In genomic region chr2:36348721-36349120, GRCh38 we compare ENCODE assay signal across 23 cellular contexts. TPM values are rescaled to one million over a fixed set of nuclear protein-coding genes. Genes with fewer than 3 reads are reported as not detected.
DNase-seq lines count a peak whose midpoint lies in the region; ATAC-seq, FAIRE-seq and TF ChIP-seq lines count a peak whose summit lies in the region.
"Had no signal": no experiment of that assay in that cellular context is flagged by ENCODE, and none has a peak within 500 bp of the region (broad histone marks: within the 10 kb centered on the region; RNA-seq: fewer than 3 reads in every experiment).

No MANE protein-coding gene starts in this region.

- no peak for TF ChIP-seq CTCF in HepG2 (CRISPR knock-in tag; IDR thresholded peaks at IDR 0.05)
- TF ChIP-seq CTCF in right lobe of liver (IDR thresholded peaks at IDR 0.05): no peak
- no peak for TF ChIP-seq CTCF in astrocyte (IDR thresholded peaks at IDR 0.05; ENCODE audit: insufficient read depth, low read depth, low read length)

- no peak overlapping the region for H3K4me3 Mint-ChIP-seq in astrocyte (ENCODE audit: unreplicated experiment)
- H3K4me3 Mint-ChIP-seq: CD4-positive, CD25-positive, alpha-beta regulatory T cell had no signal

- H3K36me3 Mint-ChIP-seq in astrocyte (ENCODE audit: low read depth, unreplicated experiment): no peaks in the 10 kb centered on the region
- H3K36me3 Mint-ChIP-seq: CD4-positive, CD25-positive, alpha-beta regulatory T cell; CD8-positive, alpha-beta memory T cell had no signal

- intact Hi-C loops in HepG2 (cut with micrococcal nuclease; ENCODE audit: unreplicated experiment) (no loop called here), right lobe of liver (cut with DNase I) (loop anchor here in 1 of 2 donors (10.0 kb wide), 1 partner anchor 316 kb away; no protein-coding TSS in a partner anchor)

- H3K27ac ChIP-seq in HepG2 (ENCODE audit: extremely low read length, insufficient read depth, low read length): no peak overlapping the region
- no peak overlapping the region for H3K27ac ChIP-seq in right lobe of liver
- H3K27ac ChIP-seq in astrocyte (ENCODE audit: low read depth, low read length): no peak overlapping the region

- no peak for TF ChIP-seq POLR2A in HepG2 (IDR thresholded peaks at IDR 0.05; ENCODE audit: insufficient read depth in 1 of 2, low read depth in 2 of 2, low read length in 2 of 2)
- no peak for TF ChIP-seq POLR2A in right lobe of liver (IDR thresholded peaks at IDR 0.05)

- POLR2A ChIA-PET in HepG2 (lab: Yijun Ruan, JAX): no interaction called here

- H3K27me3 Mint-ChIP-seq in astrocyte (ENCODE audit: low read depth, unreplicated experiment): no peaks in the 10 kb centered on the region

- H4K20me1 ChIP-seq in HepG2 (ENCODE audit: insufficient read depth, low read length): no peaks in the 10 kb centered on the region
- H4K20me1 ChIP-seq in astrocyte (ENCODE audit: insufficient read depth, low read length): no peaks in the 10 kb centered on the region

- H3K79me2 ChIP-seq in HepG2 (ENCODE audit: insufficient read depth, low read length) (no peaks in the 10 kb centered on the region), astrocyte (ENCODE audit: insufficient read depth, low read length) (peaks cover under 1% of the 10 kb centered on the region)

- H3K4me3 ChIP-seq in HepG2 (replicated peaks in 1 of 3; ENCODE audit: insufficient read depth in 1 of 3, low read depth in 2 of 3, low read length in 3 of 3) (no peak overlapping the region), right lobe of liver (no peak overlapping the region), astrocyte (ENCODE audit: insufficient read depth, low read depth, low read length) (no peak overlapping the region)

- no peak overlapping the region for H2AFZ ChIP-seq in HepG2 (ENCODE audit: low read length)
- H2AFZ ChIP-seq in astrocyte (ENCODE audit: low read depth, low read length): no peak overlapping the region

- H3K27ac Mint-ChIP-seq in astrocyte (ENCODE audit: unreplicated experiment): no peak overlapping the region
- H3K27ac Mint-ChIP-seq: CD4-positive, CD25-positive, alpha-beta regulatory T cell; CD8-positive, alpha-beta memory T cell had no signal

- H3K4me2 ChIP-seq in HepG2 (ENCODE audit: low read depth, low read length) (no peak overlapping the region), astrocyte (ENCODE audit: low read length) (no peak overlapping the region)

- no peaks in the 10 kb centered on the region for H3K36me3 ChIP-seq in HepG2 (replicated peaks in 1 of 2; ENCODE audit: control insufficient read depth in 1 of 2, insufficient read depth in 2 of 2, low read length in 2 of 2)
- H3K36me3 ChIP-seq in right lobe of liver: no peaks in the 10 kb centered on the region
- H3K36me3 ChIP-seq in astrocyte (ENCODE audit: insufficient read depth, low read length): no peaks in the 10 kb centered on the region
- H3K36me3 ChIP-seq: BE2C had no signal

- ATAC-seq in HepG2 (no peak), right lobe of liver (no peak)
- ATAC-seq: HCT116 had no signal

- WGBS in HepG2 (ENCODE audit: low lambda C conversion rate): 35% methylated on average over 2 of the region's 2 CpGs
- WGBS in right lobe of liver (ENCODE audit: insufficient coverage, low coverage, low lambda C conversion rate, missing lambda C conversion rate): 43% methylated on average over 2 of the region's 2 CpGs

- CTCF ChIA-PET in HepG2 (lab: Yijun Ruan, JAX; ENCODE audit: low intra/inter-chr PET ratio, low total read pairs): no interaction called here

- DNase-seq in HepG2 (ENCODE audit: low spot score) (peak; percentile 31), right lobe of liver (no peak), astrocyte (ENCODE audit: low read depth) (no peak), iris pigment epithelial cell (ENCODE audit: low read depth) (peak; percentile 51), GM03348 (ENCODE audit: low spot score) (no peak), NCI-H748 (lab: John Stamatoyannopoulos, UW; ENCODE audit: unreplicated experiment) (no peak)
- no peak for DNase-seq in stimulated activated CD4-positive, alpha-beta T cell treated with anti-CD3 and anti-CD28 coated beads, Interleukin-12 subunit alpha, Interleukin-12 subunit beta, amount 100 ng/mL, for 4 hours
- DNase-seq: 8988T; BE2C; C1 segment of cervical spinal cord; CD4-positive, CD25-positive, alpha-beta regulatory T cell; CD8-positive, alpha-beta memory T cell; COR-L47; DMS 273 treated with DMSO at 0.1 percent for 48 hours; DMS53; DND-41; EL; GOT3; H7 had no signal

- H3K4me1 ChIP-seq in HepG2 (ENCODE audit: insufficient read depth, low read length): peaks cover 29% of the 10 kb centered on the region
- no peaks in the 10 kb centered on the region for H3K4me1 ChIP-seq in right lobe of liver
- H3K4me1 ChIP-seq in astrocyte (ENCODE audit: insufficient read depth, low read length): peaks cover 4% of the 10 kb centered on the region
- H3K4me1 ChIP-seq: BE2C had no signal

- H3K9ac ChIP-seq in HepG2 (ENCODE audit: insufficient read depth, low read depth, low read length) (no peak overlapping the region), astrocyte (ENCODE audit: low read length) (no peak overlapping the region)

- no peaks in the 10 kb centered on the region for H3K9me3 ChIP-seq in HepG2 (ENCODE audit: low read length)
- H3K9me3 ChIP-seq in right lobe of liver: no peaks in the 10 kb centered on the region
- no peaks in the 10 kb centered on the region for H3K9me3 ChIP-seq in astrocyte (ENCODE audit: insufficient read depth, low read depth, low read length)
- H3K9me3 ChIP-seq: BE2C had no signal

- in situ Hi-C loops in HepG2 (cut with HindIII; ENCODE audit: extremely low pct_ligation_motif_present, low pct_unique_long_range_greater_than_20kb): no loop called here

- FAIRE-seq in HepG2 (lab: Jason Lieb, UNC) (no peak), astrocyte (lab: Jason Lieb, UNC) (peak; percentile 74)
- FAIRE-seq: GM12892, GM18507, HTR-8/SVneo had no signal

- BruUV-seq in HepG2 (replicated peaks; lab: Mats Ljungman, UMichigan): no TSS peak

- no peak for TF ChIP-seq RAD21 in HepG2 (CRISPR knock-in tag; IDR thresholded peaks at IDR 0.05)

- no peaks in the 10 kb centered on the region for H3K27me3 ChIP-seq in HepG2 (ENCODE audit: control insufficient read depth in 1 of 2, insufficient read depth in 2 of 2, low read length in 2 of 2)
- no peaks in the 10 kb centered on the region for H3K27me3 ChIP-seq in right lobe of liver
- H3K27me3 ChIP-seq in astrocyte (ENCODE audit: insufficient read depth, low read length): no peaks in the 10 kb centered on the region

- H3K4me1 Mint-ChIP-seq in astrocyte (ENCODE audit: low read depth, unreplicated experiment): peaks cover 9% of the 10 kb centered on the region

- TF ChIP-seq EP300 in HepG2 (IDR thresholded peaks at IDR 0.05; ENCODE audit: low read depth in 2 of 2, low read length in 2 of 2) (no peak), HepG2 (CRISPR knock-in tag; IDR thresholded peaks at IDR 0.05; ENCODE audit: borderline replicate concordance) (no peak)

- H3K9me3 Mint-ChIP-seq in astrocyte (ENCODE audit: unreplicated experiment): no peaks in the 10 kb centered on the region
- H3K9me3 Mint-ChIP-seq: CD8-positive, alpha-beta memory T cell had no signal

TF ChIP-seq in HepG2, 621 proteins besides CTCF, POLR2A, EP300 and RAD21:
- TF ChIP-seq TBX2 (CRISPR knock-in tag; IDR thresholded peaks at IDR 0.05; ENCODE audit: borderline replicate concordance) (no peak), CENPX (CRISPR knock-in tag; IDR thresholded peaks at IDR 0.05) (no peak), SMARCE1 (IDR thresholded peaks at IDR 0.05; ENCODE audit: borderline replicate concordance) (no peak), CEBPB (IDR thresholded peaks at IDR 0.05; ENCODE audit: borderline replicate concordance, low read depth, low read length) (0 out of 2 replicates have a peak, but pooled peaks have one; percentile 38), ATF7 (IDR thresholded peaks at IDR 0.05) (peak; percentile 92), ATF7 (CRISPR knock-in tag; IDR thresholded peaks at IDR 0.05) (no peak), CREB1 (IDR thresholded peaks at IDR 0.05) (peak; percentile 30; the same call in 1 of the 2 replicates), CREB1 (CRISPR knock-in tag; IDR thresholded peaks at IDR 0.05) (no peak), EEA1 (CRISPR knock-in tag; IDR thresholded peaks at IDR 0.05; ENCODE audit: borderline replicate concordance) (no peak)
- TF ChIP-seq, protein P1, sequence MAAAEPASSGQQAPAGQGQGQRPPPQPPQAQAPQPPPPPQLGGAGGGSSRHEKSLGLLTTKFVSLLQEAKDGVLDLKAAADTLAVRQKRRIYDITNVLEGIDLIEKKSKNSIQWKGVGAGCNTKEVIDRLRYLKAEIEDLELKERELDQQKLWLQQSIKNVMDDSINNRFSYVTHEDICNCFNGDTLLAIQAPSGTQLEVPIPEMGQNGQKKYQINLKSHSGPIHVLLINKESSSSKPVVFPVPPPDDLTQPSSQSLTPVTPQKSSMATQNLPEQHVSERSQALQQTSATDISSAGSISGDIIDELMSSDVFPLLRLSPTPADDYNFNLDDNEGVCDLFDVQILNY (CRISPR knock-in tag; conservative IDR thresholded peaks at IDR 0.05): no peak

RNA-seq across cellular contexts. Expression of gene CRIM1, which starts 6.9 kb away (rescaled TPM):
- 21.5 and 39.1 TPM in 2 replicates for total RNA-seq in HepG2 (2016; rRNA removed; fragmentation: Illumina TruSeq; extraction: Trizol)
- total RNA-seq in HepG2 (2016; cell fraction: cytosol; rRNA removed; fragmentation: Illumina TruSeq; extraction: Trizol; ENCODE audit: low read depth): 87.0 and 95.7 TPM in 2 replicates
- total RNA-seq in HepG2 (2016; cell fraction: insoluble cytoplasmic fraction; rRNA removed; fragmentation: Illumina TruSeq; extraction: Trizol): 19.5 and 37.7 TPM in 2 replicates
- 21.6 and 24.0 TPM in 2 replicates for total RNA-seq in HepG2 (2016; cell fraction: membrane; rRNA removed; fragmentation: Illumina TruSeq; extraction: Trizol)
- 70.5 and 71.4 TPM in 2 replicates for total RNA-seq in HepG2 (2016; cell fraction: nucleus; rRNA removed; fragmentation: Illumina TruSeq; extraction: Trizol)
- polyA plus RNA-seq in HepG2 (2011; rRNA removed): 61.6 and 69.9 TPM in 2 replicates
- polyA plus RNA-seq in HepG2 (2011; cell fraction: cytosol; rRNA removed): 47.0 and 57.8 TPM in 2 replicates
- polyA plus RNA-seq in HepG2 (2011; cell fraction: nucleus; rRNA removed): 59.9 and 71.8 TPM in 2 replicates
- 47.6 and 59.6 TPM in 2 replicates for polyA plus RNA-seq in HepG2 (2012)
- polyA plus RNA-seq in HepG2 (2016; cell fraction: cytosol; fragmentation: Illumina TruSeq; extraction: Trizol; ENCODE audit: low read depth): 1.1 and 2.4 TPM in 2 replicates
- 14.9 and 16.1 TPM in 2 replicates for polyA plus RNA-seq in HepG2 (2016; cell fraction: insoluble cytoplasmic fraction; fragmentation: Illumina TruSeq; extraction: Trizol; ENCODE audit: low read depth)
- 3.8 and 5.1 TPM in 2 replicates for polyA plus RNA-seq in HepG2 (2016; cell fraction: membrane; fragmentation: Illumina TruSeq; extraction: Trizol; ENCODE audit: low read depth)
- 36.1 and 38.6 TPM in 2 replicates for polyA plus RNA-seq in HepG2 (2016; cell fraction: nucleus; fragmentation: Illumina TruSeq; extraction: Trizol; ENCODE audit: insufficient read depth, low read depth)
- polyA minus RNA-seq in HepG2 (2011; rRNA and poly(A)+ RNA removed; ENCODE audit: low replicate concordance): 452 and 516 TPM in 2 replicates
- 226 and 235 TPM in 2 replicates for polyA minus RNA-seq in HepG2 (2011; cell fraction: cytosol; rRNA and poly(A)+ RNA removed)
- polyA minus RNA-seq in HepG2 (2011; cell fraction: nucleus; rRNA and poly(A)+ RNA removed): 306 and 348 TPM in 2 replicates
- 10 to 100 TPM in 4 of 6 experiments, 1 to 10 TPM in 2; 4.2 to 30.5 (median 16.7) TPM for total RNA-seq in right lobe of liver
- 138 and 180 TPM in 2 replicates for total RNA-seq in astrocyte

Comparison
In these comparisons a context has a peak if more than half of its experiments do, and no peak if none do; other contexts are left out.
1. DNase-seq: peak in HepG2 (single experiment) and iris pigment epithelial cell (single experiment); none in right lobe of liver (0 of 3), astrocyte (single experiment), GM03348 (single experiment), NCI-H748 (single experiment) and stimulated activated CD4-positive, alpha-beta T cell treated with anti-CD3 and anti-CD28 coated beads, Interleukin-12 subunit alpha, Interleukin-12 subunit beta, amount 100 ng/mL, for 4 hours (single experiment).